ENCODE assay signal across 13 cellular contexts in the genomic region with DNA sequence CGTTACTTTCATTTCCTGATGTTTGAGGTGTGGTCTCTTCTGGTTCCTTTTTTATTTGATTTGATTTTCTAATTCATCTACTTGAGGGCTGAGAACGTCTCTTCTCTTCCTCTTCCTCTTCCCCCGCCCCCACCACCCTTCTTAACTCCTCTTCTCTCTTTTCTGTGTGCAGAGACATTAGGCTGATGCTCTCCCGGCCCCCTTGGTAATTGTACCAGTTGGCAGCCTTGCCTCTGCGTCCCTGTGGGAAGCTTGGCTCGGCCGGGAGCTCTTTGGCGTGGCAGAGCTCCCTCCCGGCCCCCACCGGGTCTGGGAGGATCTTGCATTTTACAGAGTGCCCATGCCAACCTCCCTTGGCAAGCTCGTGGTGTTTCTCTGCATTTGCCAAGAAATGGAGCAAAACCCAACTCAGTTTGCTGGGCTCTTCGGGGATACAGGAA. TPM values are rescaled to one million over a fixed set of nuclear protein-coding genes. Genes with fewer than 3 reads are reported as not detected.
DNase-seq lines count a peak whose midpoint lies in the region; ATAC-seq, FAIRE-seq and TF ChIP-seq lines count a peak whose summit lies in the region.
"Had no signal": no experiment of that assay in that cellular context is flagged by ENCODE, and none has a peak within 500 bp of the region (broad histone marks: within the 10 kb centered on the region; RNA-seq: fewer than 3 reads in every experiment).

No MANE protein-coding gene starts in this region.

- H3K27ac Mint-ChIP-seq in memory B cell, result peak overlapping the region; percentile 60
- H3K27ac Mint-ChIP-seq: immature natural killer cell had no signal

- ATAC-seq in memory B cell (ENCODE audit: low read depth), result peak; percentile 85
- no peak for ATAC-seq in upper lobe of left lung (ENCODE audit: low FRiP score in 2 of 2)
- no peak for ATAC-seq in GM21515 (IDR thresholded peaks at IDR 0.05; ENCODE audit: unreplicated experiment)

- H3K4me1 ChIP-seq in breast epithelium (peaks cover 0 to 5% of the 10 kb centered on the region in 2 donors), upper lobe of left lung (no peaks in the 10 kb centered on the region)

- WGBS in upper lobe of left lung, 2 donors, result 33 to 37% methylated on average over 12 of the region's 12 CpGs

- H3K36me3 ChIP-seq in breast epithelium, result no peaks in the 10 kb centered on the region
- H3K36me3 ChIP-seq in upper lobe of left lung, result no peaks in the 10 kb centered on the region

- no peaks in the 10 kb centered on the region for H3K27me3 ChIP-seq in breast epithelium
- no peaks in the 10 kb centered on the region for H3K27me3 ChIP-seq in upper lobe of left lung

- no peak overlapping the region for H3K4me3 ChIP-seq in breast epithelium
- H3K4me3 ChIP-seq in upper lobe of left lung, result no peak overlapping the region

- H3K36me3 Mint-ChIP-seq in memory B cell, result peaks cover 4% of the 10 kb centered on the region

- no peak for TF ChIP-seq EP300 in upper lobe of left lung (IDR thresholded peaks at IDR 0.05)

- intact Hi-C loops in breast epithelium (cut with DNase I; ENCODE audit: low total_unique reads), result no loop called here

- peaks cover 27% of the 10 kb centered on the region for H3K4me1 Mint-ChIP-seq in memory B cell

- TF ChIP-seq CTCF in breast epithelium (IDR thresholded peaks at IDR 0.05) (no peak), upper lobe of left lung (IDR thresholded peaks at IDR 0.05) (no peak)

- TF ChIP-seq POLR2A in breast epithelium (IDR thresholded peaks at IDR 0.05) (no peak), upper lobe of left lung (IDR thresholded peaks at IDR 0.05) (no peak)

- H3K4me3 Mint-ChIP-seq in memory B cell, result peak overlapping the region; percentile 63
- H3K4me3 Mint-ChIP-seq: immature natural killer cell had no signal

- H3K27ac ChIP-seq in breast epithelium (peak overlapping the region in 1 of 2 donors; percentile 64), upper lobe of left lung (no peak overlapping the region)

- no peak for FAIRE-seq in HTR-8/SVneo (lab: Jason Lieb, UNC)

- H3K9me3 ChIP-seq in breast epithelium, result no peaks in the 10 kb centered on the region
- no peaks in the 10 kb centered on the region for H3K9me3 ChIP-seq in upper lobe of left lung

- DNase-seq in activated CD8-positive, alpha-beta memory T cell treated with anti-CD3 and anti-CD28 coated beads for 24 hours, result peak; percentile 32
- no peak for DNase-seq in activated CD8-positive, alpha-beta memory T cell treated with anti-CD3 and anti-CD28 coated beads, Interleukin-2, amount 50 U/mL, for 4 hours
- DNase-seq in breast epithelium (ENCODE audit: low spot score in 2 of 2) (peak; percentile 58 to 86), memory B cell (ENCODE audit: low spot score in 2 of 2) (peak in 1 of 2 donors; percentile 9), upper lobe of left lung (peak; percentile 17 to 38), GM03348 (ENCODE audit: low spot score) (no peak), HTR-8/SVneo (ENCODE audit: insufficient read length, low spot score) (no peak)
- DNase-seq: NCI-H510A treated with DMSO at 0.1 percent for 48 hours, T-helper 9 cell had no signal

- no peaks in the 10 kb centered on the region for H3K9me3 Mint-ChIP-seq in memory B cell
- H3K9me3 Mint-ChIP-seq: immature natural killer cell had no signal

- H3K27me3 Mint-ChIP-seq in memory B cell, result peaks cover 8% of the 10 kb centered on the region

RNA-seq across cellular contexts. Expression of a gene that starts 19.9 kb away (rescaled TPM):
- total RNA-seq in breast epithelium (not detected), upper lobe of left lung (not detected)
- total RNA-seq: HT-29, pulmonary artery endothelial cell had no signal

Comparison
In these comparisons a context has a peak if more than half of its experiments do, and no peak if none do; other contexts are left out.
1. DNase-seq: peak in activated CD8-positive, alpha-beta memory T cell treated with anti-CD3 and anti-CD28 coated beads for 24 hours (single experiment), breast epithelium (2 of 2) and upper lobe of left lung (2 of 2); none in activated CD8-positive, alpha-beta memory T cell treated with anti-CD3 and anti-CD28 coated beads, Interleukin-2, amount 50 U/mL, for 4 hours (single experiment), GM03348 (single experiment) and HTR-8/SVneo (single experiment).